In the genomic region with DNA sequence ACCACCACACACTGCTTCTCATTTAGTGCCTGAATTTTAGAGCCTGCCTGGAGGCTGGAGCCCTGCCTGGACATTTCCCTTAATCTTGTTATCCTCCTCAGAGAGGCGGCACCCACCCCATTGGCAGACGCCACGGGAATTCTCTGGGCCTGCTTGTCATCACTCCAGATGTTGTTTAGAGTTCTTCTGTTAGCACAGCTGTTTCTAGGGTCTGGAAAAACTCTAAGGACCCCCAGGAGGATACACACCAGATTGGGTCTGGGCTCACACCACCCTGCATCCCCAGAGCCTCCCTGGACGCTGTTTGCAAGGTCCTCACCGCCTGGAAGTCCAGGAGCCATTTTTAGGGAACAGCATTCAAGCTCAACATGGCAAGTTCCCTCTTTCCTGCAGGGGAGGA, we compare ENCODE assay signal across 9 cellular contexts. TPM values are rescaled to one million over a fixed set of nuclear protein-coding genes. Genes with fewer than 3 reads are reported as not detected.
DNase-seq lines count a peak whose midpoint lies in the region; ATAC-seq, FAIRE-seq and TF ChIP-seq lines count a peak whose summit lies in the region.
"Had no signal": no experiment of that assay in that cellular context is flagged by ENCODE, and none has a peak within 500 bp of the region (broad histone marks: within the 10 kb centered on the region; RNA-seq: fewer than 3 reads in every experiment).

No MANE protein-coding gene starts in this region.

- no peaks in the 10 kb centered on the region for H3K79me2 ChIP-seq in astrocyte (ENCODE audit: insufficient read depth, low read length)

- H3K4me3 Mint-ChIP-seq in activated CD4-positive, alpha-beta T cell treated with anti-CD3 and anti-CD28 coated beads for 36 hours = peak overlapping the region; percentile 99
- peak overlapping the region; percentile 58 for H3K4me3 Mint-ChIP-seq in astrocyte (ENCODE audit: unreplicated experiment)

- H3K27me3 ChIP-seq in astrocyte (ENCODE audit: insufficient read depth, low read length) (no peaks in the 10 kb centered on the region), lower lobe of right lung (ENCODE audit: low read depth) (no peaks in the 10 kb centered on the region), thyroid gland (no peaks in the 10 kb centered on the region)
- H3K27me3 ChIP-seq: SJCRH30 had no signal

- ATAC-seq in activated CD4-positive, alpha-beta T cell treated with anti-CD3 and anti-CD28 coated beads for 36 hours = no peak
- ATAC-seq in lower lobe of right lung = peak; percentile 3 to 8

- WGBS in thyroid gland, 2 donors = 57 to 79% methylated on average over 5 of the region's 5 CpGs

- H3K36me3 Mint-ChIP-seq in activated CD4-positive, alpha-beta T cell treated with anti-CD3 and anti-CD28 coated beads for 36 hours (ENCODE audit: low read depth) = peaks cover 26% of the 10 kb centered on the region
- peaks cover 27% of the 10 kb centered on the region for H3K36me3 Mint-ChIP-seq in astrocyte (ENCODE audit: low read depth, unreplicated experiment)

- peaks cover 54% of the 10 kb centered on the region for H3K4me1 Mint-ChIP-seq in activated CD4-positive, alpha-beta T cell treated with anti-CD3 and anti-CD28 coated beads for 36 hours
- H3K4me1 Mint-ChIP-seq in astrocyte (ENCODE audit: low read depth, unreplicated experiment) = peaks cover 58% of the 10 kb centered on the region

- TF ChIP-seq CTCF in astrocyte (IDR thresholded peaks at IDR 0.05; ENCODE audit: insufficient read depth, low read depth, low read length) (no peak), lower lobe of right lung (IDR thresholded peaks at IDR 0.05) (no peak), thyroid gland (IDR thresholded peaks at IDR 0.05) (no peak)

- FAIRE-seq in astrocyte (lab: Jason Lieb, UNC) = no peak

- POLR2A ChIA-PET in activated CD4-positive, alpha-beta T cell treated with anti-CD3 and anti-CD28 coated beads for 36 hours (lab: Charles Lee) = no interaction called here

- peak overlapping the region; percentile 99 for H3K27ac Mint-ChIP-seq in activated CD4-positive, alpha-beta T cell treated with anti-CD3 and anti-CD28 coated beads for 36 hours
- H3K27ac Mint-ChIP-seq in astrocyte (ENCODE audit: unreplicated experiment) = peak overlapping the region; percentile 99

- H3K4me2 ChIP-seq in astrocyte (ENCODE audit: low read length) = peak overlapping the region; percentile 34

- no peak overlapping the region for H3K27ac ChIP-seq in astrocyte (ENCODE audit: low read depth, low read length)
- H3K27ac ChIP-seq in lower lobe of right lung = peak overlapping the region; percentile 84
- H3K27ac ChIP-seq in thyroid gland = peak overlapping the region; percentile 36 to 85 (median 82)
- H3K27ac ChIP-seq: SJCRH30 had no signal

- H3K9me3 Mint-ChIP-seq in activated CD4-positive, alpha-beta T cell treated with anti-CD3 and anti-CD28 coated beads for 36 hours (ENCODE audit: low read depth) = no peaks in the 10 kb centered on the region
- H3K9me3 Mint-ChIP-seq in astrocyte (ENCODE audit: unreplicated experiment) = peaks cover 4% of the 10 kb centered on the region

- no peak overlapping the region for H3K9ac ChIP-seq in astrocyte (ENCODE audit: low read length)

- H3K9me3 ChIP-seq in astrocyte (ENCODE audit: insufficient read depth, low read depth, low read length) (no peaks in the 10 kb centered on the region), lower lobe of right lung (no peaks in the 10 kb centered on the region), thyroid gland (no peaks in the 10 kb centered on the region)
- H3K9me3 ChIP-seq: SJCRH30 had no signal

- H3K4me1 ChIP-seq in astrocyte (ENCODE audit: insufficient read depth, low read length) (peaks cover 22% of the 10 kb centered on the region), lower lobe of right lung (peaks cover 57% of the 10 kb centered on the region), thyroid gland (peaks cover 0 to 25% of the 10 kb centered on the region in 2 donors)

- H3K36me3 ChIP-seq in astrocyte (ENCODE audit: insufficient read depth, low read length) (no peaks in the 10 kb centered on the region), lower lobe of right lung (peaks cover 15% of the 10 kb centered on the region), thyroid gland (no peaks in the 10 kb centered on the region)
- H3K36me3 ChIP-seq: SJCRH30 had no signal

- no peak for DNase-seq in activated CD4-positive, alpha-beta T cell treated with anti-CD3 and anti-CD28 coated beads for 36 hours
- no peak for DNase-seq in activated CD4-positive, alpha-beta T cell treated with anti-CD3 and anti-CD28 coated beads, Interleukin-2, amount 50 U/mL, for 48 hours
- DNase-seq in astrocyte (ENCODE audit: low read depth) (no peak), lower lobe of right lung (no peak), thyroid gland (no peak), DMS114 treated with DMSO at 0.1 percent for 48 hours (lab: John Stamatoyannopoulos, UW; ENCODE audit: unreplicated experiment) (no peak), NCI-H524 treated with DMSO at 0.1 percent for 48 hours (lab: John Stamatoyannopoulos, UW) (no peak)
- DNase-seq in stimulated activated CD4-positive, alpha-beta T cell treated with anti-CD3 and anti-CD28 coated beads, Interleukin-1b, Interleukin-23, amount 100 ng/mL, for 48 hours = no peak

- intact Hi-C loops in activated CD4-positive, alpha-beta T cell treated with anti-CD3 and anti-CD28 coated beads for 36 hours (cut with DNase I, micrococcal nuclease) = loop anchor here in 1 of 2 experiments (5.0 kb wide), 2 partner anchors 257 to 313 kb away; a partner anchor contains a TSS
- intact Hi-C loops in lower lobe of right lung (cut with DNase I) = no loop called here
- intact Hi-C loops in thyroid gland (cut with DNase I) = no loop called here

- TF ChIP-seq POLR2A in thyroid gland (IDR thresholded peaks at IDR 0.05) = no peak

- no peak overlapping the region for H3K4me3 ChIP-seq in astrocyte (ENCODE audit: insufficient read depth, low read depth, low read length)
- H3K4me3 ChIP-seq in lower lobe of right lung = peak overlapping the region; percentile 73
- H3K4me3 ChIP-seq in thyroid gland (replicated peaks in 1 of 3) = peak overlapping the region; percentile 1 to 30 (median 3)
- H3K4me3 ChIP-seq: SJCRH30 had no signal

- H3K27me3 Mint-ChIP-seq in activated CD4-positive, alpha-beta T cell treated with anti-CD3 and anti-CD28 coated beads for 36 hours = no peaks in the 10 kb centered on the region
- no peaks in the 10 kb centered on the region for H3K27me3 Mint-ChIP-seq in astrocyte (ENCODE audit: low read depth, unreplicated experiment)

- peak overlapping the region; percentile 45 for H2AFZ ChIP-seq in astrocyte (ENCODE audit: low read depth, low read length)

- CTCF ChIA-PET in activated CD4-positive, alpha-beta T cell treated with anti-CD3 and anti-CD28 coated beads for 36 hours (lab: Charles Lee) = interaction anchor here (1.9 kb wide), 1 partner anchor 88 kb away, joined by 8 read pairs; no protein-coding TSS in a partner anchor

- H4K20me1 ChIP-seq in astrocyte (ENCODE audit: insufficient read depth, low read length) = no peaks in the 10 kb centered on the region

RNA-seq across cellular contexts. Expression of a gene that starts 0.6 kb away (rescaled TPM):
- total RNA-seq in activated CD4-positive, alpha-beta T cell treated with anti-CD3 and anti-CD28 coated beads for 36 hours = 10 to 100 TPM; 47.7 to 48.6 TPM
- 50.9 and 69.6 TPM in 2 replicates for total RNA-seq in astrocyte
- 129 TPM for total RNA-seq in lower lobe of right lung
- total RNA-seq in thyroid gland = 10 to 100 TPM; 10.0 to 34.1 (median 12.6) TPM

RNA-seq across cellular contexts. Expression of a gene that starts 20.7 kb away (rescaled TPM):
- under 1 TPM; 0.19 to 0.27 TPM for total RNA-seq in activated CD4-positive, alpha-beta T cell treated with anti-CD3 and anti-CD28 coated beads for 36 hours
- total RNA-seq in astrocyte = 0.93 and 1.2 TPM in 2 replicates
- not detected for total RNA-seq in lower lobe of right lung
- total RNA-seq in thyroid gland = 1 to 10 TPM in 2 of 4 donors, under 1 TPM in 1, not detected in 1; 0.22 to 2.1 (median 1.1) TPM
- total RNA-seq: SJCRH30 had no signal

RNA-seq across cellular contexts. Expression of a gene that starts 42.1 kb away (rescaled TPM):
- total RNA-seq in activated CD4-positive, alpha-beta T cell treated with anti-CD3 and anti-CD28 coated beads for 36 hours = not detected
- 6.9 and 13.2 TPM in 2 replicates for total RNA-seq in astrocyte
- total RNA-seq in lower lobe of right lung = not detected
- under 1 TPM in 2 of 4 donors, not detected in 2; 0.27 to 0.63 TPM for total RNA-seq in thyroid gland
- total RNA-seq: SJCRH30 had no signal
